In genomic region chr4:38319456-38320348, GRCh38 we compare ENCODE assay signal across 8 cellular contexts.
DNase-seq lines count a peak whose midpoint lies in the region; ATAC-seq and TF ChIP-seq lines count a peak whose summit lies in the region.

No MANE protein-coding gene starts in this region.

- CTCF ChIA-PET in T-cell (lab: Charles Lee), result interaction anchor here (0.5 to 4.4 kb wide), 53 partner anchors 9 to 1429 kb away, joined by 3 to 41 read pairs (median 3); partner anchors contain the start of gene TLR10 (in 1 of the 2)

- H3K4me1 ChIP-seq in adrenal gland (replicated peaks in 1 of 2) (peaks cover 10 to 25% of the 10 kb centered on the region in 2 donors), heart right ventricle (peaks cover 6 to 48% (median 26%) of the 10 kb centered on the region in 9 donors), psoas muscle (peaks cover 19% of the 10 kb centered on the region)

- peak; percentile 73 for DNase-seq in GF-D8 (lab: John Stamatoyannopoulos, UW)
- peak; percentile 81 for DNase-seq in NCI-H1436 (lab: John Stamatoyannopoulos, UW)
- DNase-seq in T-cell, result peak; percentile 60 to 97 (median 84)
- DNase-seq in adrenal gland, result peak; percentile 93 to 98 (median 95)
- DNase-seq in heart right ventricle, result peak; percentile 96 to 97
- peak; percentile 93 to 96 for DNase-seq in psoas muscle
- peak; percentile 98 for DNase-seq in ureter (ENCODE audit: low spot score)

- TF ChIP-seq CTCF in adrenal gland (IDR thresholded peaks at IDR 0.05) (peak; percentile 97 to 99 (median 98)), heart right ventricle (IDR thresholded peaks at IDR 0.05) (peak; percentile 99 to 100 (median 99)), psoas muscle (IDR thresholded peaks at IDR 0.05) (peak; percentile 99)

- 19 to 27% (median 23%) methylated on average over 17 of the region's 17 CpGs for WGBS in adrenal gland, 4 donors
- WGBS in heart right ventricle, 2 donors, result 17 to 20% methylated on average over 17 of the region's 17 CpGs
- 14 to 19% (median 17%) methylated on average over 17 of the region's 17 CpGs for WGBS in psoas muscle, 3 donors

- H3K27me3 ChIP-seq in adrenal gland, result no peaks in the 10 kb centered on the region
- no peaks in the 10 kb centered on the region for H3K27me3 ChIP-seq in heart right ventricle
- no peaks in the 10 kb centered on the region for H3K27me3 ChIP-seq in psoas muscle (ENCODE audit: insufficient read depth in 3 of 3, low read length in 2 of 3)

- no peaks in the 10 kb centered on the region for H3K27me3 Mint-ChIP-seq in T-cell

- H3K36me3 Mint-ChIP-seq in T-cell, result no peaks in the 10 kb centered on the region

- no peak for TF ChIP-seq POLR2A in adrenal gland (IDR thresholded peaks at IDR 0.05)

- H3K27ac Mint-ChIP-seq in T-cell, result peak overlapping the region; percentile 95

- POLR2A ChIA-PET in T-cell (lab: Charles Lee), result interaction anchor here (0.6 to 1.9 kb wide), 14 partner anchors 8 to 738 kb away, joined by 3 to 15 read pairs (median 4); no protein-coding TSS in a partner anchor

- H3K9me3 Mint-ChIP-seq in T-cell, result no peaks in the 10 kb centered on the region

- no peaks in the 10 kb centered on the region for H3K36me3 ChIP-seq in adrenal gland (replicated peaks in 1 of 2)
- no peaks in the 10 kb centered on the region for H3K36me3 ChIP-seq in heart right ventricle
- H3K36me3 ChIP-seq in psoas muscle (ENCODE audit: insufficient read depth in 1 of 2, low read depth in 1 of 2), result no peaks in the 10 kb centered on the region

- peak overlapping the region in 2 of 4 donors; percentile 7 to 44 for H3K4me3 ChIP-seq in adrenal gland
- peak overlapping the region in 9 of 10 donors; percentile 22 to 45 (median 37) for H3K4me3 ChIP-seq in heart right ventricle
- peak overlapping the region; percentile 47 for H3K4me3 ChIP-seq in psoas muscle

- H3K27ac ChIP-seq in adrenal gland, result peak overlapping the region; percentile 70 to 88 (median 80)
- peak overlapping the region; percentile 14 to 92 (median 86) for H3K27ac ChIP-seq in heart right ventricle
- peak overlapping the region; percentile 72 for H3K27ac ChIP-seq in psoas muscle

- peaks cover 45 to 74% (median 57%) of the 10 kb centered on the region in 3 donors for H3K4me1 Mint-ChIP-seq in T-cell

- intact Hi-C loops in adrenal gland (cut with DNase I), result loop anchor here (5.0 to 10.0 kb wide), 5 partner anchors 135 to 413 kb away; no protein-coding TSS in a partner anchor
- intact Hi-C loops in heart right ventricle (cut with DNase I), result loop anchor here (2.0 to 10.0 kb wide), 19 partner anchors 48 to 413 kb away; partner anchors contain the start of gene KLF3 (in 2 of the 10)
- intact Hi-C loops in psoas muscle (cut with DNase I), result loop anchor here (2.0 to 10.0 kb wide), 8 partner anchors 127 to 413 kb away; no protein-coding TSS in a partner anchor

- ATAC-seq in HG02623 (IDR thresholded peaks at IDR 0.05; ENCODE audit: unreplicated experiment) (peak; percentile 34), T-cell (replicated peaks in 1 of 4) (peak; percentile 73 to 86 (median 79)), heart right ventricle (peak; percentile 74 to 91 (median 85)), psoas muscle (peak; percentile 89 to 92 (median 90))

- peak overlapping the region; percentile 71 to 83 (median 79) for H3K4me3 Mint-ChIP-seq in T-cell

- H3K9me3 ChIP-seq in adrenal gland (replicated peaks in 1 of 3) (no peaks in the 10 kb centered on the region), heart right ventricle (no peaks in the 10 kb centered on the region), psoas muscle (no peaks in the 10 kb centered on the region)

Comparison
In these comparisons a context has a peak if more than half of its experiments do, and no peak if none do; other contexts are left out.
1. ATAC-seq: peak in every context shown above with its lines; median percentile 90 in psoas muscle; 85 in heart right ventricle; 79 in T-cell; 34 in HG02623.